18 cellular contexts compared by ENCODE assay signal in genomic region chr18:48724939-48725338, GRCh38.
"Had no signal": no experiment of that assay in that cellular context is flagged by ENCODE, and none has a peak within 500 bp of the region (broad histone marks: within the 10 kb centered on the region; RNA-seq: fewer than 3 reads in every experiment).

No MANE protein-coding gene starts in this region.

- H3K4me3 ChIP-seq: adrenal gland, heart left ventricle, ovary, stomach, thoracic aorta had no signal

- H3K9me3 Mint-ChIP-seq: activated naive CD4-positive, alpha-beta T cell treated with anti-CD3 and anti-CD28 coated beads, Interleukin-2, amount 50 U/mL, for 24 hours; activated T-cell treated with anti-CD3 and anti-CD28 coated beads, Interleukin-2, amount 50 U/mL, for 4 hours; immature natural killer cell; T-cell had no signal

- H3K27me3 Mint-ChIP-seq: activated CD4-positive, alpha-beta memory T cell treated with anti-CD3 and anti-CD28 coated beads for 36 hours; activated naive CD4-positive, alpha-beta T cell treated with anti-CD3 and anti-CD28 coated beads, Interleukin-2, amount 50 U/mL, for 24 hours; dendritic cell treated with granulocyte-macrophage colony-stimulating factor and Interleukin-4, amounts not matched to agents 40 ng/mL and 50 ng/mL, for 4 days; T-cell had no signal

- H3K27ac ChIP-seq: adrenal gland, heart left ventricle, ovary, stomach, thoracic aorta had no signal

- H3K27me3 ChIP-seq: adrenal gland, heart left ventricle, ovary, stomach had no signal

- DNase-seq: activated CD4-positive, alpha-beta memory T cell treated with anti-CD3 and anti-CD28 coated beads for 36 hours; activated CD4-positive, alpha-beta T cell treated with anti-CD3 and anti-CD28 coated beads for 1 hour; activated effector memory CD4-positive, alpha-beta T cell treated with anti-CD3 and anti-CD28 coated beads, Interleukin-2, amount 50 U/mL, for 16 hours; activated T-cell treated with anti-CD3 and anti-CD28 coated beads, Interleukin-2, amount 50 U/mL, for 4 hours; adrenal gland; effector memory CD4-positive, alpha-beta T cell; heart left ventricle; immature natural killer cell; ovary; stimulated activated CD4-positive, alpha-beta T cell treated with anti-CD3 and anti-CD28 coated beads, Interleukin-1b, Interleukin-23, amount 100 ng/mL, for 48 hours; stomach; T-cell; T-helper 9 cell had no signal

- ATAC-seq: activated T-cell treated with anti-CD3 and anti-CD28 coated beads, Interleukin-2, amount 50 U/mL, for 4 hours; heart left ventricle; sciatic nerve; T-cell had no signal

- H3K36me3 Mint-ChIP-seq: activated CD4-positive, alpha-beta memory T cell treated with anti-CD3 and anti-CD28 coated beads for 36 hours; activated naive CD4-positive, alpha-beta T cell treated with anti-CD3 and anti-CD28 coated beads, Interleukin-2, amount 50 U/mL, for 24 hours; immature natural killer cell; T-cell had no signal

- H3K9me3 ChIP-seq: adrenal gland, ovary, thoracic aorta had no signal

- H3K27ac Mint-ChIP-seq: activated CD4-positive, alpha-beta memory T cell treated with anti-CD3 and anti-CD28 coated beads for 36 hours; activated naive CD4-positive, alpha-beta T cell treated with anti-CD3 and anti-CD28 coated beads, Interleukin-2, amount 50 U/mL, for 24 hours; dendritic cell treated with granulocyte-macrophage colony-stimulating factor and Interleukin-4, amounts not matched to agents 40 ng/mL and 50 ng/mL, for 4 days; T-cell had no signal

- H3K4me3 Mint-ChIP-seq: activated CD4-positive, alpha-beta memory T cell treated with anti-CD3 and anti-CD28 coated beads for 36 hours; activated naive CD4-positive, alpha-beta T cell treated with anti-CD3 and anti-CD28 coated beads, Interleukin-2, amount 50 U/mL, for 24 hours; activated T-cell treated with anti-CD3 and anti-CD28 coated beads, Interleukin-2, amount 50 U/mL, for 4 hours; dendritic cell treated with granulocyte-macrophage colony-stimulating factor and Interleukin-4, amounts not matched to agents 40 ng/mL and 50 ng/mL, for 4 days; immature natural killer cell; neural crest cell; T-cell had no signal

- H3K36me3 ChIP-seq: adrenal gland, heart left ventricle, ovary, thoracic aorta had no signal

- H3K4me1 Mint-ChIP-seq: activated naive CD4-positive, alpha-beta T cell treated with anti-CD3 and anti-CD28 coated beads, Interleukin-2, amount 50 U/mL, for 24 hours; neural crest cell; T-cell had no signal
